ENCODE assay signal across 8 cellular contexts in genomic region chr10:48658243-48658888, GRCh38. TPM values are rescaled to one million over a fixed set of nuclear protein-coding genes. Genes with fewer than 3 reads are reported as not detected.
DNase-seq lines count a peak whose midpoint lies in the region; ATAC-seq, FAIRE-seq and TF ChIP-seq lines count a peak whose summit lies in the region.

No MANE protein-coding gene starts in this region.

- no peaks in the 10 kb centered on the region for H3K9me2 ChIP-seq in PC-9 (ENCODE audit: insufficient read depth)

- POLR2A ChIA-PET in Caco-2 (lab: Charles Lee) (interaction anchor here (0.7 kb wide), 1 partner anchor 214 kb away, joined by 3 read pairs; no protein-coding TSS in a partner anchor), PC-9 (lab: Charles Lee; ENCODE audit: unreplicated experiment) (interaction anchor here (0.6 to 0.7 kb wide), 3 partner anchors 55 to 742 kb away, joined by 3 to 5 read pairs (median 5); no protein-coding TSS in a partner anchor)

- no peak overlapping the region for H3K4me3 Mint-ChIP-seq in Caco-2 (ENCODE audit: unreplicated experiment)

- no peak for ATAC-seq in HG03521 (IDR thresholded peaks at IDR 0.05; ENCODE audit: unreplicated experiment)

- H3K4me1 ChIP-seq in Caco-2 = peaks cover 12% of the 10 kb centered on the region
- peaks cover 12% of the 10 kb centered on the region; the same call in 1 of the 2 replicates for H3K4me1 ChIP-seq in PC-9 (replicated peaks; ENCODE audit: insufficient read depth)

- H3K36me3 ChIP-seq in Caco-2 (ENCODE audit: control insufficient read depth, insufficient read depth, low read length) (no peaks in the 10 kb centered on the region), PC-9 (ENCODE audit: low read depth) (no peaks in the 10 kb centered on the region)

- H4K20me1 ChIP-seq in PC-9 (ENCODE audit: insufficient read depth) = no peaks in the 10 kb centered on the region

- no peak overlapping the region for H3K4me3 ChIP-seq in Caco-2 (ENCODE audit: low read depth, low read length)
- H3K4me3 ChIP-seq in PC-9 = no peak overlapping the region

- BruUV-seq in Caco-2 (replicated peaks; lab: Mats Ljungman, UMichigan) (no TSS peak), PC-9 (replicated peaks; lab: Mats Ljungman, UMichigan) (no TSS peak)

- intact Hi-C loops in Caco-2 (cut with micrococcal nuclease; ENCODE audit: unreplicated experiment) = loop anchor here (1.0 to 5.0 kb wide), 6 partner anchors 43 to 854 kb away; no protein-coding TSS in a partner anchor
- intact Hi-C loops in PC-9 (cut with micrococcal nuclease; ENCODE audit: unreplicated experiment) = loop anchor here (2.0 to 5.0 kb wide), 4 partner anchors 441 to 934 kb away; no protein-coding TSS in a partner anchor

- H3K4me2 ChIP-seq in PC-9 = no peak overlapping the region

- no peaks in the 10 kb centered on the region for H3K36me3 Mint-ChIP-seq in Caco-2 (ENCODE audit: insufficient read depth, unreplicated experiment)

- peak; percentile 67 for FAIRE-seq in urothelium cell line (lab: Jason Lieb, UNC)

- CTCF ChIA-PET in Caco-2 (lab: Charles Lee) = interaction anchor here (0.6 to 3.4 kb wide), 32 partner anchors 9 to 750 kb away, joined by 3 to 32 read pairs (median 4); partner anchors contain the start of gene ARHGAP22
- CTCF ChIA-PET in PC-9 (lab: Charles Lee) = interaction anchor here (0.7 to 1.6 kb wide), 4 partner anchors 51 to 1370 kb away, joined by 3 to 7 read pairs (median 4); no protein-coding TSS in a partner anchor

- peaks cover 35% of the 10 kb centered on the region for H3K27me3 Mint-ChIP-seq in Caco-2 (ENCODE audit: insufficient read depth, unreplicated experiment)

- H3K27ac Mint-ChIP-seq in Caco-2 (ENCODE audit: unreplicated experiment) = no peak overlapping the region

- H3K9me3 Mint-ChIP-seq in Caco-2 (ENCODE audit: unreplicated experiment) = no peaks in the 10 kb centered on the region

- H3K27ac ChIP-seq in PC-9 = no peak overlapping the region

- H3K27me3 ChIP-seq in Caco-2 (replicated peaks; ENCODE audit: control insufficient read depth, insufficient read depth, low read length) = peaks cover 1% of the 10 kb centered on the region; the same call in 1 of the 2 replicates
- H3K27me3 ChIP-seq in PC-9 (ENCODE audit: insufficient read depth, low read depth) = no peaks in the 10 kb centered on the region

- H3K9me3 ChIP-seq in Caco-2 (no peaks in the 10 kb centered on the region), PC-9 (ENCODE audit: insufficient read depth, low read depth) (no peaks in the 10 kb centered on the region)

- TF ChIP-seq CTCF in Caco-2 (IDR thresholded peaks at IDR 0.05; ENCODE audit: insufficient read depth in 1 of 2, low read depth in 1 of 2, low read length in 1 of 2, severe bottlenecking in 1 of 2, unreplicated experiment in 1 of 2) (peak; percentile 96 to 97), PC-9 (conservative IDR thresholded peaks at IDR 0.05) (peak; percentile 95)

- H3K79me2 ChIP-seq in PC-9 (ENCODE audit: low read depth) = no peaks in the 10 kb centered on the region

- no peak overlapping the region for H2AFZ ChIP-seq in PC-9

- no peaks in the 10 kb centered on the region for H3F3A ChIP-seq in PC-9 (ENCODE audit: insufficient read depth, low read depth)

- DNase-seq in Caco-2 = peak; percentile 80 to 85
- peak; percentile 30 for DNase-seq in HS-5 (ENCODE audit: low read depth)
- DNase-seq in PC-9 = peak; percentile 45 to 75
- peak; percentile 44 for DNase-seq in activated T-helper 9 cell treated with anti-CD3 and anti-CD28 coated beads, Interleukin-2, amount 50 U/mL, for 16 hours (ENCODE audit: low read depth)
- DNase-seq in foreskin melanocyte = peak; percentile 32
- peak in 41 of 56 donors; percentile 23 to 89 (median 42) for DNase-seq in nucleus accumbens (lab: John Stamatoyannopoulos, UW)
- DNase-seq in urothelium cell line (ENCODE audit: low spot score) = peak; percentile 81

- peaks cover 5% of the 10 kb centered on the region for H3K4me1 Mint-ChIP-seq in Caco-2 (ENCODE audit: low read depth, unreplicated experiment)

RNA-seq across cellular contexts. Expression of gene WDFY4, which starts 26.3 kb away (rescaled TPM):
- total RNA-seq in Caco-2 (2022) = not detected in 2 replicates
- not detected in 2 replicates for total RNA-seq in PC-9 (2021)

RNA-seq across cellular contexts. Expression of gene ARHGAP22, which starts 53.5 kb away (rescaled TPM):
- total RNA-seq in Caco-2 (2022) (10.7 and 13.5 TPM in 2 replicates), PC-9 (2021) (3.2 and 4.0 TPM in 2 replicates)

Comparison
In these comparisons a context has a peak if more than half of its experiments do, and no peak if none do; other contexts are left out.
1. DNase-seq: peak in every context shown above with its lines; median percentile 82 in Caco-2; 81 in urothelium cell line; 60 in PC-9; 44 in activated T-helper 9 cell treated with anti-CD3 and anti-CD28 coated beads, Interleukin-2, amount 50 U/mL, for 16 hours; 42 in nucleus accumbens; 32 in foreskin melanocyte; 30 in HS-5.